In genomic region chr10:12847361-12847975, GRCh38 we compare ENCODE assay signal across 10 cellular contexts.
DNase-seq lines count a peak whose midpoint lies in the region; ATAC-seq and TF ChIP-seq lines count a peak whose summit lies in the region.
"Had no signal": no experiment of that assay in that cellular context is flagged by ENCODE, and none has a peak within 500 bp of the region (broad histone marks: within the 10 kb centered on the region; RNA-seq: fewer than 3 reads in every experiment).

No MANE protein-coding gene starts in this region.

- no peaks in the 10 kb centered on the region for H3K36me3 Mint-ChIP-seq in Calu3 (ENCODE audit: insufficient read depth, unreplicated experiment)
- H3K36me3 Mint-ChIP-seq in activated CD4-positive, alpha-beta memory T cell treated with anti-CD3 and anti-CD28 coated beads, Interleukin-2, amount 10 ng/mL, durations not matched to agents 7 days and 5 days (ENCODE audit: low read depth) = no peaks in the 10 kb centered on the region
- H3K36me3 Mint-ChIP-seq in natural killer cell = no peaks in the 10 kb centered on the region

- H3K27me3 ChIP-seq in H7 (ENCODE audit: control insufficient read depth, insufficient read depth, low read length) = no peaks in the 10 kb centered on the region

- CTCF ChIA-PET in Calu3 (lab: Charles Lee) = no interaction called here
- CTCF ChIA-PET in activated CD4-positive, alpha-beta memory T cell treated with anti-CD3 and anti-CD28 coated beads, Interleukin-2, amount 10 ng/mL, durations not matched to agents 7 days and 5 days (lab: Charles Lee) = interaction anchor here (0.7 to 1.6 kb wide), 2 partner anchors 65 to 133 kb away, joined by 3 to 5 read pairs; no protein-coding TSS in a partner anchor

- TF ChIP-seq CTCF in Calu3 (IDR thresholded peaks at IDR 0.05; ENCODE audit: unreplicated experiment) = no peak
- no peak for TF ChIP-seq CTCF in mucosa of descending colon (IDR thresholded peaks at IDR 0.05)
- TF ChIP-seq CTCF in natural killer cell (IDR thresholded peaks at IDR 0.05) = no peak

- H3K27ac Mint-ChIP-seq in Calu3 (ENCODE audit: unreplicated experiment) (no peak overlapping the region), natural killer cell (no peak overlapping the region)
- H3K27ac Mint-ChIP-seq in activated CD4-positive, alpha-beta memory T cell treated with anti-CD3 and anti-CD28 coated beads, Interleukin-2, amount 10 ng/mL, durations not matched to agents 7 days and 5 days = no peak overlapping the region

- H3K36me3 ChIP-seq in H7 (replicated peaks; ENCODE audit: control insufficient read depth, insufficient read depth, low read length) = no peaks in the 10 kb centered on the region
- no peaks in the 10 kb centered on the region for H3K36me3 ChIP-seq in mucosa of descending colon (ENCODE audit: low read depth)

- H3K4me1 Mint-ChIP-seq in Calu3 (ENCODE audit: low read depth, unreplicated experiment) = peaks cover 9% of the 10 kb centered on the region
- no peaks in the 10 kb centered on the region for H3K4me1 Mint-ChIP-seq in activated CD4-positive, alpha-beta memory T cell treated with anti-CD3 and anti-CD28 coated beads, Interleukin-2, amount 10 ng/mL, durations not matched to agents 7 days and 5 days
- H3K4me1 Mint-ChIP-seq in natural killer cell = no peaks in the 10 kb centered on the region

- H3K9me3 Mint-ChIP-seq in Calu3 (ENCODE audit: low read depth, unreplicated experiment) (no peaks in the 10 kb centered on the region), natural killer cell (no peaks in the 10 kb centered on the region)
- H3K9me3 Mint-ChIP-seq in activated CD4-positive, alpha-beta memory T cell treated with anti-CD3 and anti-CD28 coated beads, Interleukin-2, amount 10 ng/mL, durations not matched to agents 7 days and 5 days = no peaks in the 10 kb centered on the region

- H3K27me3 Mint-ChIP-seq in Calu3 (ENCODE audit: unreplicated experiment) = peaks cover 33% of the 10 kb centered on the region
- H3K27me3 Mint-ChIP-seq in activated CD4-positive, alpha-beta memory T cell treated with anti-CD3 and anti-CD28 coated beads, Interleukin-2, amount 10 ng/mL, durations not matched to agents 7 days and 5 days = peaks cover 15% of the 10 kb centered on the region
- H3K27me3 Mint-ChIP-seq in natural killer cell (ENCODE audit: low read depth in 2 of 2) = peaks cover 2 to 24% of the 10 kb centered on the region in 2 donors

- peak; percentile 49 for ATAC-seq in mucosa of descending colon
- ATAC-seq in HG03460 (IDR thresholded peaks at IDR 0.05; ENCODE audit: unreplicated experiment) = no peak
- ATAC-seq in natural killer cell = no peak
- ATAC-seq in HG02763 (IDR thresholded peaks at IDR 0.05; ENCODE audit: unreplicated experiment) = no peak

- H3K4me3 Mint-ChIP-seq in Calu3 (ENCODE audit: low read depth, unreplicated experiment) (no peak overlapping the region), natural killer cell (no peak overlapping the region)
- H3K4me3 Mint-ChIP-seq in activated CD4-positive, alpha-beta memory T cell treated with anti-CD3 and anti-CD28 coated beads, Interleukin-2, amount 10 ng/mL, durations not matched to agents 7 days and 5 days = no peak overlapping the region

- H3K9me3 ChIP-seq in mucosa of descending colon = no peaks in the 10 kb centered on the region

- no peaks in the 10 kb centered on the region for H3K4me1 ChIP-seq in mucosa of descending colon (ENCODE audit: low read depth)

- intact Hi-C loops in Calu3 (cut with micrococcal nuclease; ENCODE audit: unreplicated experiment) = loop anchor here (5.0 to 10.0 kb wide), 2 partner anchors 63 to 125 kb away; no protein-coding TSS in a partner anchor
- intact Hi-C loops in mucosa of descending colon (cut with DNase I, micrococcal nuclease) = no loop called here
- intact Hi-C loops in natural killer cell (cut with micrococcal nuclease) = no loop called here

- H3K4me3 ChIP-seq in H7 (ENCODE audit: insufficient read depth, low read depth, low read length) (no peak overlapping the region), mucosa of descending colon (no peak overlapping the region)

- peak; percentile 53 for DNase-seq in Calu3
- peak; percentile 82 for DNase-seq in H7
- DNase-seq in activated CD4-positive, alpha-beta memory T cell treated with anti-CD3 and anti-CD28 coated beads, Interleukin-2, amount 10 ng/mL, durations not matched to agents 7 days and 5 days = peak; percentile 24
- DNase-seq in mucosa of descending colon = no peak
- no peak for DNase-seq in natural killer cell
- DNase-seq in activated CD4-positive, CD25-positive, alpha-beta regulatory T cell treated with anti-CD3 and anti-CD28 coated beads, Interleukin-2, amount 50 U/mL, for 72 hours = no peak
- DNase-seq: kidney glomerular epithelial cell, T1000 had no signal

- no TSS peak for BruUV-seq in Calu3 (replicated peaks; lab: Mats Ljungman, UMichigan)

- POLR2A ChIA-PET in activated CD4-positive, alpha-beta memory T cell treated with anti-CD3 and anti-CD28 coated beads, Interleukin-2, amount 10 ng/mL, durations not matched to agents 7 days and 5 days (lab: Charles Lee) = no interaction called here

Comparison
In these comparisons a context has a peak if more than half of its experiments do, and no peak if none do; other contexts are left out.
1. DNase-seq: peak in Calu3 (single experiment), H7 (single experiment) and activated CD4-positive, alpha-beta memory T cell treated with anti-CD3 and anti-CD28 coated beads, Interleukin-2, amount 10 ng/mL, durations not matched to agents 7 days and 5 days (single experiment); none in mucosa of descending colon (0 of 3), natural killer cell (single experiment) and activated CD4-positive, CD25-positive, alpha-beta regulatory T cell treated with anti-CD3 and anti-CD28 coated beads, Interleukin-2, amount 50 U/mL, for 72 hours (single experiment).